Comparison of ENCODE assay signal across 13 cellular contexts in genomic region chr11:44892843-44893242, GRCh38.
"Had no signal": no experiment of that assay in that cellular context is flagged by ENCODE, and none has a peak within 500 bp of the region (broad histone marks: within the 10 kb centered on the region; RNA-seq: fewer than 3 reads in every experiment).

No MANE protein-coding gene starts in this region.

- DNase-seq: activated B cell treated with CpG ODN at 0.5 μM for 24 hours; activated CD4-positive, alpha-beta T cell treated with anti-CD3 and anti-CD28 coated beads, Interleukin-2, amount 10 ng/mL, durations not matched to agents 24 days and 14 days; activated naive CD8-positive, alpha-beta T cell treated with anti-CD3 and anti-CD28 coated beads, Interleukin-2, amount 50 U/mL, for 24 hours; endodermal cell; left lung; stimulated activated CD4-positive, alpha-beta T cell treated with anti-CD3 and anti-CD28 coated beads, Interleukin-4, amount 100 ng/mL, for 1 hour; stimulated activated naive CD4-positive, alpha-beta T cell; upper lobe of left lung had no signal

- H3K36me3 ChIP-seq: cardiac muscle cell, left lung, suprapubic skin, upper lobe of left lung had no signal

- ATAC-seq: activated naive CD8-positive, alpha-beta T cell treated with anti-CD3 and anti-CD28 coated beads, Interleukin-2, amount 50 U/mL, for 24 hours; left lung; natural killer cell treated with Interleukin-12 subunit alpha and Interleukin-12 subunit beta and Interleukin-15 and Interleukin-18, amount 100 ng/mL, for 72 hours had no signal

- H3K27ac Mint-ChIP-seq: activated B cell treated with CpG ODN at 0.5 μM for 24 hours; activated CD4-positive, alpha-beta T cell treated with anti-CD3 and anti-CD28 coated beads, Interleukin-2, amount 10 ng/mL, durations not matched to agents 24 days and 14 days; activated naive CD8-positive, alpha-beta T cell treated with anti-CD3 and anti-CD28 coated beads, Interleukin-2, amount 50 U/mL, for 24 hours; memory B cell; natural killer cell treated with Interleukin-12 subunit alpha and Interleukin-12 subunit beta and Interleukin-15 and Interleukin-18, amount 100 ng/mL, for 72 hours; T-helper 1 cell treated with Interleukin-12 subunit alpha and Interleukin-12 subunit beta and Interleukin-4 antibody, amounts not matched to agents 30 μg/mL and 1 μg/mL, for 36 hours had no signal

- H3K27ac ChIP-seq: left lung, suprapubic skin had no signal

- H3K9me3 Mint-ChIP-seq: activated B cell treated with CpG ODN at 0.5 μM for 24 hours; activated CD4-positive, alpha-beta T cell treated with anti-CD3 and anti-CD28 coated beads, Interleukin-2, amount 10 ng/mL, durations not matched to agents 24 days and 14 days; activated naive CD8-positive, alpha-beta T cell treated with anti-CD3 and anti-CD28 coated beads, Interleukin-2, amount 50 U/mL, for 24 hours; endodermal cell; natural killer cell treated with Interleukin-12 subunit alpha and Interleukin-12 subunit beta and Interleukin-15 and Interleukin-18, amount 100 ng/mL, for 72 hours; T-helper 1 cell treated with Interleukin-12 subunit alpha and Interleukin-12 subunit beta and Interleukin-4 antibody, amounts not matched to agents 30 μg/mL and 1 μg/mL, for 36 hours had no signal

- H3K27me3 ChIP-seq: cardiac muscle cell, suprapubic skin, upper lobe of left lung had no signal

- H3K4me3 ChIP-seq: cardiac muscle cell, left lung, suprapubic skin, upper lobe of left lung had no signal

- H3K4me1 Mint-ChIP-seq: activated B cell treated with CpG ODN at 0.5 μM for 24 hours; activated CD4-positive, alpha-beta T cell treated with anti-CD3 and anti-CD28 coated beads, Interleukin-2, amount 10 ng/mL, durations not matched to agents 24 days and 14 days; activated naive CD8-positive, alpha-beta T cell treated with anti-CD3 and anti-CD28 coated beads, Interleukin-2, amount 50 U/mL, for 24 hours; memory B cell had no signal

- H3K27me3 Mint-ChIP-seq: activated CD4-positive, alpha-beta T cell treated with anti-CD3 and anti-CD28 coated beads, Interleukin-2, amount 10 ng/mL, durations not matched to agents 24 days and 14 days had no signal

- H3K4me3 Mint-ChIP-seq: activated B cell treated with CpG ODN at 0.5 μM for 24 hours; activated CD4-positive, alpha-beta T cell treated with anti-CD3 and anti-CD28 coated beads, Interleukin-2, amount 10 ng/mL, durations not matched to agents 24 days and 14 days; activated naive CD8-positive, alpha-beta T cell treated with anti-CD3 and anti-CD28 coated beads, Interleukin-2, amount 50 U/mL, for 24 hours; endodermal cell; memory B cell; natural killer cell treated with Interleukin-12 subunit alpha and Interleukin-12 subunit beta and Interleukin-15 and Interleukin-18, amount 100 ng/mL, for 72 hours; T-helper 1 cell treated with Interleukin-12 subunit alpha and Interleukin-12 subunit beta and Interleukin-4 antibody, amounts not matched to agents 30 μg/mL and 1 μg/mL, for 36 hours had no signal

- H3K9me3 ChIP-seq: left lung, suprapubic skin, upper lobe of left lung had no signal

- H3K4me1 ChIP-seq: left lung had no signal
